ENCODE assay signal across 10 cellular contexts in the genomic region with DNA sequence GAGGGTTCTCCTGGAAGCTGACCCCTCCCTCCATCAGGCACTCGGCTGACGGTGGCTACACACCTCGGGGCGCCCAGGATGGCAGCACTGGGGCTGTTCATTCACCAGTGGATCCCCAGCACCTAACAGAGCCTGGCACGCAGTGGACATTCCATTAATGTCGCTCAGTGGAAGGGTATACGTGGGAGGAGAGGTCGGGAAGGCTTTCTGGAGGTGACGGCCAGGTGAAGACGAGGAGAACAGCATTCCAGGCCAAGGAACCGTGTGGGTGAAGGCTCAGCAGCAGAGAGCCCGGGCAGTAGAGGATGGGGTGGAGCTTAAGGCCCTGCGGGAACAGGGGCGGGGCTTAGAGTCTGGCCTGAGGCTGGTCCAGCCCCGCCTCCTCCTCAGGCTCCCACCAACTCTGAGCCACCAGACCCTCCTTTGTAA. TPM values are rescaled to one million over a fixed set of nuclear protein-coding genes. Genes with fewer than 3 reads are reported as not detected.
DNase-seq lines count a peak whose midpoint lies in the region; ATAC-seq lines count a peak whose summit lies in the region.
"Had no signal": no experiment of that assay in that cellular context is flagged by ENCODE, and none has a peak within 500 bp of the region (broad histone marks: within the 10 kb centered on the region; RNA-seq: fewer than 3 reads in every experiment).

No MANE protein-coding gene starts in this region.

- H3K4me1 Mint-ChIP-seq in activated CD4-positive, alpha-beta memory T cell treated with anti-CD3 and anti-CD28 coated beads for 36 hours (ENCODE audit: low read depth), result no peaks in the 10 kb centered on the region
- no peaks in the 10 kb centered on the region for H3K4me1 Mint-ChIP-seq in activated CD4-positive, alpha-beta memory T cell treated with anti-CD3 and anti-CD28 coated beads, Interleukin-2, amount 10 ng/mL, durations not matched to agents 7 days and 5 days
- H3K4me1 Mint-ChIP-seq in stimulated activated effector memory CD8-positive, alpha-beta T cell treated with anti-CD3 and anti-CD28 coated beads, Interleukin-12 subunit alpha, Interleukin-12 subunit beta, amount 100 ng/mL, for 72 hours, result peaks cover 6% of the 10 kb centered on the region

- POLR2A ChIA-PET in activated CD4-positive, alpha-beta memory T cell treated with anti-CD3 and anti-CD28 coated beads for 36 hours (lab: Charles Lee), result no interaction called here
- POLR2A ChIA-PET in activated CD4-positive, alpha-beta memory T cell treated with anti-CD3 and anti-CD28 coated beads, Interleukin-2, amount 10 ng/mL, durations not matched to agents 7 days and 5 days (lab: Charles Lee), result interaction anchor here (0.6 kb wide), 1 partner anchor 40 kb away, joined by 3 read pairs; no protein-coding TSS in a partner anchor

- intact Hi-C loops in activated CD4-positive, alpha-beta memory T cell treated with anti-CD3 and anti-CD28 coated beads for 36 hours (cut with micrococcal nuclease), result no loop called here

- no peaks in the 10 kb centered on the region for H3K36me3 Mint-ChIP-seq in activated CD4-positive, alpha-beta memory T cell treated with anti-CD3 and anti-CD28 coated beads for 36 hours
- H3K36me3 Mint-ChIP-seq in activated CD4-positive, alpha-beta memory T cell treated with anti-CD3 and anti-CD28 coated beads, Interleukin-2, amount 10 ng/mL, durations not matched to agents 7 days and 5 days (ENCODE audit: low read depth), result no peaks in the 10 kb centered on the region
- H3K36me3 Mint-ChIP-seq in stimulated activated effector memory CD8-positive, alpha-beta T cell treated with anti-CD3 and anti-CD28 coated beads, Interleukin-12 subunit alpha, Interleukin-12 subunit beta, amount 100 ng/mL, for 72 hours, result no peaks in the 10 kb centered on the region

- CTCF ChIA-PET in activated CD4-positive, alpha-beta memory T cell treated with anti-CD3 and anti-CD28 coated beads for 36 hours (lab: Charles Lee), result no interaction called here
- CTCF ChIA-PET in activated CD4-positive, alpha-beta memory T cell treated with anti-CD3 and anti-CD28 coated beads, Interleukin-2, amount 10 ng/mL, durations not matched to agents 7 days and 5 days (lab: Charles Lee), result no interaction called here

- H3K9me3 Mint-ChIP-seq in activated CD4-positive, alpha-beta memory T cell treated with anti-CD3 and anti-CD28 coated beads for 36 hours, result no peaks in the 10 kb centered on the region
- no peaks in the 10 kb centered on the region for H3K9me3 Mint-ChIP-seq in activated CD4-positive, alpha-beta memory T cell treated with anti-CD3 and anti-CD28 coated beads, Interleukin-2, amount 10 ng/mL, durations not matched to agents 7 days and 5 days
- H3K9me3 Mint-ChIP-seq in stimulated activated effector memory CD8-positive, alpha-beta T cell treated with anti-CD3 and anti-CD28 coated beads, Interleukin-12 subunit alpha, Interleukin-12 subunit beta, amount 100 ng/mL, for 72 hours, result no peaks in the 10 kb centered on the region

- peak; percentile 22 for DNase-seq in activated CD4-positive, alpha-beta memory T cell treated with anti-CD3 and anti-CD28 coated beads for 36 hours
- DNase-seq in activated CD4-positive, alpha-beta memory T cell treated with anti-CD3 and anti-CD28 coated beads, Interleukin-2, amount 10 ng/mL, durations not matched to agents 7 days and 5 days, result no peak
- DNase-seq in NCI-H774 (lab: John Stamatoyannopoulos, UW) (peak; percentile 21), dermis blood vessel endothelial cell (peak; percentile 33), NCI-H1105 (lab: John Stamatoyannopoulos, UW) (no peak)
- DNase-seq in stimulated activated effector memory CD8-positive, alpha-beta T cell treated with anti-CD3 and anti-CD28 coated beads, Interleukin-12 subunit alpha, Interleukin-12 subunit beta, amount 100 ng/mL, for 72 hours (ENCODE audit: low spot score in 2 of 2), result no peak
- DNase-seq in NK-92 treated with Interleukin-12 subunit alpha and Interleukin-12 subunit beta, amount 100 ng/mL, for 24 hours (lab: John Stamatoyannopoulos, UW), result no peak

- peaks cover 46% of the 10 kb centered on the region for H3K27me3 Mint-ChIP-seq in activated CD4-positive, alpha-beta memory T cell treated with anti-CD3 and anti-CD28 coated beads for 36 hours
- H3K27me3 Mint-ChIP-seq in activated CD4-positive, alpha-beta memory T cell treated with anti-CD3 and anti-CD28 coated beads, Interleukin-2, amount 10 ng/mL, durations not matched to agents 7 days and 5 days, result peaks cover 57% of the 10 kb centered on the region

- peak; percentile 47 for ATAC-seq in stimulated activated effector memory CD8-positive, alpha-beta T cell treated with anti-CD3 and anti-CD28 coated beads, Interleukin-12 subunit alpha, Interleukin-12 subunit beta, amount 100 ng/mL, for 72 hours
- ATAC-seq in HG02642 (IDR thresholded peaks at IDR 0.05; ENCODE audit: poor library complexity, unreplicated experiment), result no peak

- no peak overlapping the region for H3K27ac Mint-ChIP-seq in activated CD4-positive, alpha-beta memory T cell treated with anti-CD3 and anti-CD28 coated beads for 36 hours
- no peak overlapping the region for H3K27ac Mint-ChIP-seq in activated CD4-positive, alpha-beta memory T cell treated with anti-CD3 and anti-CD28 coated beads, Interleukin-2, amount 10 ng/mL, durations not matched to agents 7 days and 5 days
- H3K27ac Mint-ChIP-seq in stimulated activated effector memory CD8-positive, alpha-beta T cell treated with anti-CD3 and anti-CD28 coated beads, Interleukin-12 subunit alpha, Interleukin-12 subunit beta, amount 100 ng/mL, for 72 hours, result no peak overlapping the region

- no peak overlapping the region for H3K4me3 Mint-ChIP-seq in activated CD4-positive, alpha-beta memory T cell treated with anti-CD3 and anti-CD28 coated beads for 36 hours
- H3K4me3 Mint-ChIP-seq in activated CD4-positive, alpha-beta memory T cell treated with anti-CD3 and anti-CD28 coated beads, Interleukin-2, amount 10 ng/mL, durations not matched to agents 7 days and 5 days, result no peak overlapping the region
- H3K4me3 Mint-ChIP-seq in stimulated activated effector memory CD8-positive, alpha-beta T cell treated with anti-CD3 and anti-CD28 coated beads, Interleukin-12 subunit alpha, Interleukin-12 subunit beta, amount 100 ng/mL, for 72 hours, result no peak overlapping the region

RNA-seq across cellular contexts. Expression of gene HS3ST6, which starts 2.5 kb away (rescaled TPM):
- not detected for total RNA-seq in activated CD4-positive, alpha-beta memory T cell treated with anti-CD3 and anti-CD28 coated beads for 36 hours
- total RNA-seq in activated CD4-positive, alpha-beta memory T cell treated with anti-CD3 and anti-CD28 coated beads, Interleukin-2, amount 10 ng/mL, durations not matched to agents 7 days and 5 days, result not detected
- not detected in 2 replicates for total RNA-seq in dermis blood vessel endothelial cell
- total RNA-seq: glomerular endothelial cell, posterior vena cava had no signal

RNA-seq across cellular contexts. Expression of gene MSRB1, which starts 22.3 kb away (rescaled TPM):
- total RNA-seq in activated CD4-positive, alpha-beta memory T cell treated with anti-CD3 and anti-CD28 coated beads for 36 hours, result 10 to 100 TPM; 20.7 to 23.6 TPM
- total RNA-seq in activated CD4-positive, alpha-beta memory T cell treated with anti-CD3 and anti-CD28 coated beads, Interleukin-2, amount 10 ng/mL, durations not matched to agents 7 days and 5 days, result 10 to 100 TPM; 17.9 TPM
- 6.6 and 8.1 TPM in 2 replicates for total RNA-seq in dermis blood vessel endothelial cell

RNA-seq across cellular contexts. Expression of gene RPL3L, which starts 33.7 kb away (rescaled TPM):
- total RNA-seq in activated CD4-positive, alpha-beta memory T cell treated with anti-CD3 and anti-CD28 coated beads for 36 hours, result not detected
- not detected for total RNA-seq in activated CD4-positive, alpha-beta memory T cell treated with anti-CD3 and anti-CD28 coated beads, Interleukin-2, amount 10 ng/mL, durations not matched to agents 7 days and 5 days
- total RNA-seq in dermis blood vessel endothelial cell, result not detected in 2 replicates
- total RNA-seq: glomerular endothelial cell, posterior vena cava had no signal

RNA-seq across cellular contexts. Expression of gene NDUFB10, which starts 38.6 kb away (rescaled TPM):
- 100 to 1,000 TPM; 122 to 125 TPM for total RNA-seq in activated CD4-positive, alpha-beta memory T cell treated with anti-CD3 and anti-CD28 coated beads for 36 hours
- total RNA-seq in activated CD4-positive, alpha-beta memory T cell treated with anti-CD3 and anti-CD28 coated beads, Interleukin-2, amount 10 ng/mL, durations not matched to agents 7 days and 5 days, result 100 to 1,000 TPM; 131 to 138 TPM
- 107 and 149 TPM in 2 replicates for total RNA-seq in dermis blood vessel endothelial cell

RNA-seq across cellular contexts. Expression of gene RPS2, which starts 43.9 kb away (rescaled TPM):
- total RNA-seq in activated CD4-positive, alpha-beta memory T cell treated with anti-CD3 and anti-CD28 coated beads for 36 hours, result 1,000 to 10,000 TPM; 5,123 to 5,136 TPM
- total RNA-seq in activated CD4-positive, alpha-beta memory T cell treated with anti-CD3 and anti-CD28 coated beads, Interleukin-2, amount 10 ng/mL, durations not matched to agents 7 days and 5 days, result 1,000 to 10,000 TPM; 2,364 to 2,405 TPM
- total RNA-seq in dermis blood vessel endothelial cell, result 1,669 and 1,784 TPM in 2 replicates

Comparison
In these comparisons a context has a peak if more than half of its experiments do, and no peak if none do; other contexts are left out.
1. DNase-seq: peak in activated CD4-positive, alpha-beta memory T cell treated with anti-CD3 and anti-CD28 coated beads for 36 hours (single experiment), NCI-H774 (single experiment) and dermis blood vessel endothelial cell (single experiment); none in activated CD4-positive, alpha-beta memory T cell treated with anti-CD3 and anti-CD28 coated beads, Interleukin-2, amount 10 ng/mL, durations not matched to agents 7 days and 5 days (single experiment), stimulated activated effector memory CD8-positive, alpha-beta T cell treated with anti-CD3 and anti-CD28 coated beads, Interleukin-12 subunit alpha, Interleukin-12 subunit beta, amount 100 ng/mL, for 72 hours (0 of 2), NCI-H1105 (single experiment) and NK-92 treated with Interleukin-12 subunit alpha and Interleukin-12 subunit beta, amount 100 ng/mL, for 24 hours (single experiment).